In genomic region chr16:1377406-1378010, GRCh38 we compare ENCODE assay signal across 13 cellular contexts. TPM values are rescaled to one million over a fixed set of nuclear protein-coding genes. Genes with fewer than 3 reads are reported as not detected.
DNase-seq lines count a peak whose midpoint lies in the region; ATAC-seq and TF ChIP-seq lines count a peak whose summit lies in the region.
"Had no signal": no experiment of that assay in that cellular context is flagged by ENCODE, and none has a peak within 500 bp of the region (broad histone marks: within the 10 kb centered on the region; RNA-seq: fewer than 3 reads in every experiment).

No MANE protein-coding gene starts in this region.

- peaks cover 66% of the 10 kb centered on the region for H4K20me1 ChIP-seq in BLaER1
- no peaks in the 10 kb centered on the region for H4K20me1 ChIP-seq in mammary epithelial cell (ENCODE audit: insufficient read depth, low read length)

- no peaks in the 10 kb centered on the region for H3K27me3 ChIP-seq in BLaER1
- no peaks in the 10 kb centered on the region for H3K27me3 ChIP-seq in HAP-1 (ENCODE audit: low read depth)
- no peaks in the 10 kb centered on the region for H3K27me3 ChIP-seq in mammary epithelial cell (ENCODE audit: insufficient read depth, low read length)
- H3K27me3 ChIP-seq: upper lobe of left lung had no signal

- peaks cover 25% of the 10 kb centered on the region for H3K4me1 ChIP-seq in BLaER1
- peaks cover 8% of the 10 kb centered on the region; the same call in 1 of the 2 replicates for H3K4me1 ChIP-seq in HAP-1
- peaks cover 14% of the 10 kb centered on the region for H3K4me1 ChIP-seq in mammary epithelial cell (ENCODE audit: insufficient read depth, low read length)

- H3K4me2 ChIP-seq in BLaER1 (peak overlapping the region; percentile 99), mammary epithelial cell (ENCODE audit: insufficient read depth, low read depth, low read length) (no peak overlapping the region)

- no peak for TF ChIP-seq CTCF in mammary epithelial cell (conservative IDR thresholded peaks at IDR 0.05 in 1 of 2, IDR thresholded peaks at IDR 0.05 in 1 of 2; ENCODE audit: extremely low read depth in 1 of 2, insufficient read depth in 1 of 2, low read depth in 1 of 2, low read length in 2 of 2)

- H3K9me3 Mint-ChIP-seq in activated naive CD8-positive, alpha-beta T cell treated with anti-CD3 and anti-CD28 coated beads for 36 hours: no peaks in the 10 kb centered on the region
- no peaks in the 10 kb centered on the region for H3K9me3 Mint-ChIP-seq in natural killer cell treated with Interleukin-12 subunit alpha and Interleukin-12 subunit beta and Interleukin-15 and Interleukin-18, amount 100 ng/mL, for 72 hours

- H3K9me3 ChIP-seq in BLaER1: no peaks in the 10 kb centered on the region
- no peaks in the 10 kb centered on the region for H3K9me3 ChIP-seq in HAP-1
- no peaks in the 10 kb centered on the region for H3K9me3 ChIP-seq in mammary epithelial cell (replicated peaks; ENCODE audit: insufficient read depth, low read length)
- H3K9me3 ChIP-seq: upper lobe of left lung had no signal

- H2AFZ ChIP-seq in mammary epithelial cell (ENCODE audit: low read depth, low read length): no peak overlapping the region

- in situ Hi-C loops in HAP-1 (cut with MboI; ENCODE audit: low sequenced_read_pairs): no loop called here
- in situ Hi-C loops in mammary epithelial cell (cut with MboI; ENCODE audit: low sequenced_read_pairs in 2 of 2): no loop called here

- H3K36me3 Mint-ChIP-seq in activated naive CD8-positive, alpha-beta T cell treated with anti-CD3 and anti-CD28 coated beads for 36 hours: peaks cover 8% of the 10 kb centered on the region
- no peaks in the 10 kb centered on the region for H3K36me3 Mint-ChIP-seq in natural killer cell treated with Interleukin-12 subunit alpha and Interleukin-12 subunit beta and Interleukin-15 and Interleukin-18, amount 100 ng/mL, for 72 hours

- peaks cover 13% of the 10 kb centered on the region for H3K4me1 Mint-ChIP-seq in activated naive CD8-positive, alpha-beta T cell treated with anti-CD3 and anti-CD28 coated beads for 36 hours
- peaks cover 20 to 26% of the 10 kb centered on the region in 2 donors for H3K4me1 Mint-ChIP-seq in natural killer cell treated with Interleukin-12 subunit alpha and Interleukin-12 subunit beta and Interleukin-15 and Interleukin-18, amount 100 ng/mL, for 72 hours (ENCODE audit: low read depth in 2 of 2)

- 90% methylated on average over 6 of the region's 10 CpGs for WGBS in mammary epithelial cell (ENCODE audit: low coverage, missing lambda C conversion rate)

- no TSS peak for BruUV-seq in mammary epithelial cell (replicated peaks; lab: Mats Ljungman, UMichigan)

- H3K27ac ChIP-seq in BLaER1 (no peak overlapping the region), mammary epithelial cell (ENCODE audit: insufficient read depth, low read depth, low read length) (no peak overlapping the region)
- H3K27ac ChIP-seq: upper lobe of left lung had no signal

- H3K27ac Mint-ChIP-seq in activated naive CD8-positive, alpha-beta T cell treated with anti-CD3 and anti-CD28 coated beads for 36 hours: peak overlapping the region; percentile 90
- peak overlapping the region in 1 of 2 donors; percentile 89 for H3K27ac Mint-ChIP-seq in natural killer cell treated with Interleukin-12 subunit alpha and Interleukin-12 subunit beta and Interleukin-15 and Interleukin-18, amount 100 ng/mL, for 72 hours

- ATAC-seq in natural killer cell treated with Interleukin-12 subunit alpha and Interleukin-12 subunit beta and Interleukin-15 and Interleukin-18, amount 100 ng/mL, for 72 hours: no peak
- no peak for ATAC-seq in GM18870 (IDR thresholded peaks at IDR 0.05; ENCODE audit: unreplicated experiment)

- H3K79me2 ChIP-seq in mammary epithelial cell (ENCODE audit: insufficient read depth, low read length): no peaks in the 10 kb centered on the region

- DNase-seq in HAP-1 (ENCODE audit: low spot score in 2 of 2) (no peak), SW480 (ENCODE audit: low spot score) (no peak), mammary epithelial cell (no peak), T-helper 9 cell (no peak)
- DNase-seq in activated naive CD8-positive, alpha-beta T cell treated with anti-CD3 and anti-CD28 coated beads for 36 hours: no peak
- DNase-seq in natural killer cell treated with Interleukin-12 subunit alpha and Interleukin-12 subunit beta and Interleukin-15 and Interleukin-18, amount 100 ng/mL, for 72 hours (ENCODE audit: low spot score): no peak
- DNase-seq: DMS 273 treated with DMSO at 0.1 percent for 48 hours; left cardiac atrium; NCI-H1930; stimulated activated CD4-positive, alpha-beta T cell treated with anti-CD3 and anti-CD28 coated beads, Interleukin-4, amount 100 ng/mL, for 24 hours; upper lobe of left lung had no signal

- CTCF ChIA-PET in mammary epithelial cell (lab: Charles Lee; ENCODE audit: low non-redundant PET): no interaction called here

- H3K4me3 Mint-ChIP-seq in activated naive CD8-positive, alpha-beta T cell treated with anti-CD3 and anti-CD28 coated beads for 36 hours: peak overlapping the region; percentile 90
- H3K4me3 Mint-ChIP-seq in natural killer cell treated with Interleukin-12 subunit alpha and Interleukin-12 subunit beta and Interleukin-15 and Interleukin-18, amount 100 ng/mL, for 72 hours: peak overlapping the region; percentile 87

- intact Hi-C loops in mammary epithelial cell (cut with micrococcal nuclease): loop anchor here (5.0 to 10.0 kb wide), 2 partner anchors 40 to 237 kb away; partner anchors contain the start of genes CRAMP1 and IFT140

- H3K36me3 ChIP-seq in BLaER1: peaks cover 66% of the 10 kb centered on the region
- peaks cover 4% of the 10 kb centered on the region for H3K36me3 ChIP-seq in HAP-1 (replicated peaks)
- H3K36me3 ChIP-seq in mammary epithelial cell (ENCODE audit: insufficient read depth, low read length): peaks cover 2% of the 10 kb centered on the region

- H3K4me3 ChIP-seq in BLaER1 (no peak overlapping the region), HAP-1 (peak overlapping the region; percentile 72), mammary epithelial cell (replicated peaks in 1 of 3; ENCODE audit: insufficient read depth in 1 of 3, low read depth in 2 of 3, low read length in 3 of 3) (no peak overlapping the region)

- H3K27me3 Mint-ChIP-seq in activated naive CD8-positive, alpha-beta T cell treated with anti-CD3 and anti-CD28 coated beads for 36 hours: no peaks in the 10 kb centered on the region
- H3K27me3 Mint-ChIP-seq in natural killer cell treated with Interleukin-12 subunit alpha and Interleukin-12 subunit beta and Interleukin-15 and Interleukin-18, amount 100 ng/mL, for 72 hours: no peaks in the 10 kb centered on the region

- dilution Hi-C loops in mammary epithelial cell (cut with HindIII; ENCODE audit: low sequenced_read_pairs): loop anchor here (5.0 to 25.0 kb wide), 6 partner anchors 60 to 665 kb away; partner anchors contain the start of genes ANTKMT, FBXL16 and METRN

- H3K9ac ChIP-seq in BLaER1 (no peak overlapping the region), mammary epithelial cell (ENCODE audit: insufficient read depth, low read length) (no peak overlapping the region)

RNA-seq across cellular contexts. Expression of gene GNPTG, which starts 25.8 kb away (rescaled TPM):
- 10 to 100 TPM; 19.2 to 19.7 TPM for total RNA-seq in activated naive CD8-positive, alpha-beta T cell treated with anti-CD3 and anti-CD28 coated beads for 36 hours
- 10 to 100 TPM; 36.1 to 38.9 TPM for total RNA-seq in natural killer cell treated with Interleukin-12 subunit alpha and Interleukin-12 subunit beta and Interleukin-15 and Interleukin-18, amount 100 ng/mL, for 72 hours
- total RNA-seq in mammary epithelial cell: 10 to 100 TPM; 33.3 to 34.8 TPM
- 37.2 TPM for polyA plus RNA-seq in mammary epithelial cell
- polyA minus RNA-seq in mammary epithelial cell: 16.2 TPM

RNA-seq across cellular contexts. Expression of gene TSR3, which starts 25.8 kb away (rescaled TPM):
- total RNA-seq in activated naive CD8-positive, alpha-beta T cell treated with anti-CD3 and anti-CD28 coated beads for 36 hours: 10 to 100 TPM; 80.3 to 82.6 TPM
- total RNA-seq in natural killer cell treated with Interleukin-12 subunit alpha and Interleukin-12 subunit beta and Interleukin-15 and Interleukin-18, amount 100 ng/mL, for 72 hours: 100 to 1,000 TPM in 1 of 2 donors, 10 to 100 TPM in 1; 57.4 to 108 TPM
- total RNA-seq in mammary epithelial cell: 10 to 100 TPM; 43.8 to 62.1 TPM
- polyA plus RNA-seq in mammary epithelial cell: 54.6 TPM
- 28.6 TPM for polyA minus RNA-seq in mammary epithelial cell

RNA-seq across cellular contexts. Expression of gene UNKL, which starts 37.0 kb away (rescaled TPM):
- total RNA-seq in activated naive CD8-positive, alpha-beta T cell treated with anti-CD3 and anti-CD28 coated beads for 36 hours: 10 to 100 TPM; 22.6 to 24.2 TPM
- total RNA-seq in natural killer cell treated with Interleukin-12 subunit alpha and Interleukin-12 subunit beta and Interleukin-15 and Interleukin-18, amount 100 ng/mL, for 72 hours: 10 to 100 TPM; 25.4 to 72.1 TPM
- total RNA-seq in mammary epithelial cell: 10 to 100 TPM in 1 of 2 donors, 1 to 10 TPM in 1; 7.0 to 10.3 TPM
- 11.2 TPM for polyA plus RNA-seq in mammary epithelial cell
- polyA minus RNA-seq in mammary epithelial cell: 1.3 TPM

RNA-seq across cellular contexts. Expression of gene UQCC4, which starts 43.0 kb away (rescaled TPM):
- total RNA-seq in activated naive CD8-positive, alpha-beta T cell treated with anti-CD3 and anti-CD28 coated beads for 36 hours: 10 to 100 TPM; 24.4 to 24.6 TPM
- total RNA-seq in natural killer cell treated with Interleukin-12 subunit alpha and Interleukin-12 subunit beta and Interleukin-15 and Interleukin-18, amount 100 ng/mL, for 72 hours: 10 to 100 TPM; 18.4 to 31.1 TPM
- total RNA-seq in mammary epithelial cell: 10 to 100 TPM; 11.3 to 17.8 TPM
- 27.3 TPM for polyA plus RNA-seq in mammary epithelial cell
- 3.8 TPM for polyA minus RNA-seq in mammary epithelial cell

RNA-seq across cellular contexts. Expression of gene BAIAP3, which starts 44.1 kb away (rescaled TPM):
- total RNA-seq in activated naive CD8-positive, alpha-beta T cell treated with anti-CD3 and anti-CD28 coated beads for 36 hours: under 1 TPM; 0.12 to 0.46 TPM
- total RNA-seq in natural killer cell treated with Interleukin-12 subunit alpha and Interleukin-12 subunit beta and Interleukin-15 and Interleukin-18, amount 100 ng/mL, for 72 hours: under 1 TPM; 0.17 to 0.31 TPM
- total RNA-seq in mammary epithelial cell: 1 to 10 TPM; 1.0 to 1.3 TPM
- 0.11 TPM for polyA plus RNA-seq in mammary epithelial cell
- polyA minus RNA-seq in mammary epithelial cell: 0.78 TPM
